Comparison of ENCODE assay signal across 8 cellular contexts in genomic region chr3:130893240-130894129, GRCh38. TPM values are rescaled to one million over a fixed set of nuclear protein-coding genes. Genes with fewer than 3 reads are reported as not detected.
DNase-seq lines count a peak whose midpoint lies in the region; ATAC-seq, FAIRE-seq and TF ChIP-seq lines count a peak whose summit lies in the region.

Gene ATP2C1, plus strand, starts transcription at chr3:130894084. Its CDS starts 686 bp downstream, at chr3:130894770.

- peak within 1 kb of the TSS; percentile 98 for H3K4me2 ChIP-seq in astrocyte (ENCODE audit: low read length)

- peak within 1 kb of the TSS; percentile 97 for H2AFZ ChIP-seq in astrocyte (ENCODE audit: low read depth, low read length)

- DNase-seq in NCI-H1930 (lab: John Stamatoyannopoulos, UW) (peak; percentile 81 to 89), astrocyte (ENCODE audit: low read depth) (peak; percentile 84), hepatic stellate cell (ENCODE audit: low spot score) (peak; percentile 92), aorta (peak; percentile 98 to 99)
- peak; percentile 93 for DNase-seq in T-helper 2 cell treated with Interferon-gamma antibody and Interleukin-4, amounts not matched to agents 5 μg/mL and 100 μg/mL, for 36 hours (ENCODE audit: low spot score)

- H3K27me3 ChIP-seq in astrocyte (ENCODE audit: insufficient read depth, low read length) (no peaks in the 10 kb centered on the region), rectal smooth muscle tissue (ENCODE audit: control insufficient read depth, insufficient read depth, low read length) (no peaks in the 10 kb centered on the region), aorta (ENCODE audit: control insufficient read depth in 1 of 2, insufficient read depth in 2 of 2, low read length in 1 of 2) (no peaks in the 10 kb centered on the region)

- peaks cover 45% of the 10 kb centered on the region for H3K79me2 ChIP-seq in astrocyte (ENCODE audit: insufficient read depth, low read length)

- TF ChIP-seq CTCF in astrocyte (IDR thresholded peaks at IDR 0.05; ENCODE audit: insufficient read depth, low read depth, low read length): no peak

- H3K4me3 ChIP-seq in astrocyte (ENCODE audit: insufficient read depth, low read depth, low read length) (peak within 1 kb of the TSS; percentile 88), rectal smooth muscle tissue (ENCODE audit: low read length) (peak within 1 kb of the TSS; percentile 96), aorta (ENCODE audit: low read length in 2 of 2) (peak within 1 kb of the TSS; percentile 92 to 95)

- H3K27ac Mint-ChIP-seq in T-helper 2 cell treated with Interferon-gamma antibody and Interleukin-4, amounts not matched to agents 5 μg/mL and 100 μg/mL, for 36 hours: peak within 1 kb of the TSS; percentile 98
- H3K27ac Mint-ChIP-seq in astrocyte (ENCODE audit: unreplicated experiment): peak within 1 kb of the TSS; percentile 98

- ATAC-seq in GM18505 (IDR thresholded peaks at IDR 0.05; ENCODE audit: unreplicated experiment) (peak; percentile 87), HG02973 (IDR thresholded peaks at IDR 0.05; ENCODE audit: unreplicated experiment) (peak; percentile 89), aorta (ENCODE audit: low FRiP score) (peak; percentile 98)

- H3K36me3 ChIP-seq in astrocyte (ENCODE audit: insufficient read depth, low read length) (no peaks in the 10 kb centered on the region), rectal smooth muscle tissue (ENCODE audit: control insufficient read depth, insufficient read depth, low read length) (no peaks in the 10 kb centered on the region), aorta (ENCODE audit: control insufficient read depth in 1 of 2, insufficient read depth in 2 of 2, low read length in 1 of 2) (no peaks in the 10 kb centered on the region)

- H3K4me1 ChIP-seq in astrocyte (ENCODE audit: insufficient read depth, low read length) (peaks cover 9% of the 10 kb centered on the region), rectal smooth muscle tissue (ENCODE audit: control insufficient read depth, insufficient read depth, low read length) (peaks cover 8% of the 10 kb centered on the region), aorta (ENCODE audit: control insufficient read depth in 1 of 2, insufficient read depth in 2 of 2, low read length in 2 of 2) (peaks cover 3 to 5% of the 10 kb centered on the region in 2 donors)

- peaks cover 37% of the 10 kb centered on the region for H4K20me1 ChIP-seq in astrocyte (ENCODE audit: insufficient read depth, low read length)

- H3K9ac ChIP-seq in astrocyte (ENCODE audit: low read length) (peak within 1 kb of the TSS; percentile 98), rectal smooth muscle tissue (ENCODE audit: low read length) (peak within 1 kb of the TSS; percentile 85)

- FAIRE-seq in astrocyte (lab: Jason Lieb, UNC): no peak

- no peaks in the 10 kb centered on the region for H3K9me3 Mint-ChIP-seq in T-helper 2 cell treated with Interferon-gamma antibody and Interleukin-4, amounts not matched to agents 5 μg/mL and 100 μg/mL, for 36 hours
- H3K9me3 Mint-ChIP-seq in astrocyte (ENCODE audit: unreplicated experiment): no peaks in the 10 kb centered on the region

- peaks cover 37% of the 10 kb centered on the region for H3K4me1 Mint-ChIP-seq in T-helper 2 cell treated with Interferon-gamma antibody and Interleukin-4, amounts not matched to agents 5 μg/mL and 100 μg/mL, for 36 hours (ENCODE audit: low read depth)
- peaks cover 19% of the 10 kb centered on the region for H3K4me1 Mint-ChIP-seq in astrocyte (ENCODE audit: low read depth, unreplicated experiment)

- TF ChIP-seq POLR2A in GM18505 (IDR thresholded peaks at IDR 0.05; ENCODE audit: borderline replicate concordance, extremely low read depth, insufficient read depth, insufficient read length): peak; percentile 97

- H3K36me3 Mint-ChIP-seq in T-helper 2 cell treated with Interferon-gamma antibody and Interleukin-4, amounts not matched to agents 5 μg/mL and 100 μg/mL, for 36 hours (ENCODE audit: low read depth): peaks cover 7% of the 10 kb centered on the region
- H3K36me3 Mint-ChIP-seq in astrocyte (ENCODE audit: low read depth, unreplicated experiment): peaks cover 1% of the 10 kb centered on the region

- peak within 1 kb of the TSS; percentile 93 for H3K4me3 Mint-ChIP-seq in T-helper 2 cell treated with Interferon-gamma antibody and Interleukin-4, amounts not matched to agents 5 μg/mL and 100 μg/mL, for 36 hours
- H3K4me3 Mint-ChIP-seq in astrocyte (ENCODE audit: unreplicated experiment): peak within 1 kb of the TSS; percentile 96

- H3K9me3 ChIP-seq in astrocyte (ENCODE audit: insufficient read depth, low read depth, low read length) (no peaks in the 10 kb centered on the region), aorta (ENCODE audit: control insufficient read depth, low read length) (no peaks in the 10 kb centered on the region)

- WGBS in aorta, 2 donors: 0% methylated on average over 66 to 73 of the region's 73 CpGs

- intact Hi-C loops in aorta (cut with DNase I): loop anchor here (5.0 to 10.0 kb wide), 3 partner anchors 131 to 146 kb away; partner anchors contain the start of genes ASTE1 (in 1 of the 2), NEK11 (in 1 of the 2) and PIK3R4 (in 1 of the 2)

- H3K27ac ChIP-seq in astrocyte (ENCODE audit: low read depth, low read length): peak within 1 kb of the TSS; percentile 97
- peak within 1 kb of the TSS; percentile 93 for H3K27ac ChIP-seq in rectal smooth muscle tissue (ENCODE audit: low read depth, low read length)
- H3K27ac ChIP-seq in aorta (ENCODE audit: low read depth in 1 of 2, low read length in 2 of 2): peak within 1 kb of the TSS; percentile 93

- no peaks in the 10 kb centered on the region for H3K27me3 Mint-ChIP-seq in T-helper 2 cell treated with Interferon-gamma antibody and Interleukin-4, amounts not matched to agents 5 μg/mL and 100 μg/mL, for 36 hours (ENCODE audit: low read depth)
- no peaks in the 10 kb centered on the region for H3K27me3 Mint-ChIP-seq in astrocyte (ENCODE audit: low read depth, unreplicated experiment)

RNA-seq across cellular contexts. Expression of gene ATP2C1, which starts in this region (rescaled TPM):
- 132 TPM in 2 replicates for total RNA-seq in astrocyte
- 10 to 100 TPM; 58.8 to 67.5 TPM for total RNA-seq in aorta
- polyA plus RNA-seq in aorta: 10 to 100 TPM; 21.8 to 27.9 TPM

Comparison
In these comparisons a context has a peak if more than half of its experiments do, and no peak if none do; other contexts are left out.
1. Peak in every context shown above with its lines: DNase-seq, ATAC-seq, H3K4me3 ChIP-seq and H3K27ac ChIP-seq.